ENCODE assay signal across 19 cellular contexts in the genomic region with DNA sequence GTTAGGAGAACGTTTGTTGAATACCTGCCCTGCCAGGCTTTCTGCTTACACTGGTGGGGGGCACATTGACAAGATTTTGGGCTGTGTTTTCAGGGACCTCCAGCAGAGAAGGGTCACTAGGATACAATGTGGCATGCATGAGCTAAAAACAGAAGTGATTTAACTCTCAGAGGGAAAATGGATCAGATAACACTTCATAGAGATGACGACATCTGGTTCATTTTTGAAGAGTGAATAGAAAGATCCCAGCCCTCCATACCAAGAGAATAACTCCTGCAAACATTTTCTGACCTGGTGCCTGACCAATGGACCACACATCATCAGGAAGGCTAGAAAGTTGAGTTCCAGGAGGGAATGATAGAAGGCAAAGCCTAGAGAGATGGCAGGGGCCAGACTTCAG. TPM values are rescaled to one million over a fixed set of nuclear protein-coding genes. Genes with fewer than 3 reads are reported as not detected.
A peak's percentile ranks its signal among the peaks of the same experiment; 100 is the strongest.
DNase-seq lines count a peak whose midpoint lies in the region; ATAC-seq, FAIRE-seq and TF ChIP-seq lines count a peak whose summit lies in the region.
"Had no signal": no experiment of that assay in that cellular context is flagged by ENCODE, and none has a peak within 500 bp of the region (broad histone marks: within the 10 kb centered on the region; RNA-seq: fewer than 3 reads in every experiment).

No MANE protein-coding gene starts in this region.

- H3K4me1 Mint-ChIP-seq in astrocyte (ENCODE audit: low read depth, unreplicated experiment) = peaks cover 11% of the 10 kb centered on the region
- no peaks in the 10 kb centered on the region for H3K4me1 Mint-ChIP-seq in stimulated activated effector memory CD8-positive, alpha-beta T cell treated with anti-CD3 and anti-CD28 coated beads, Interleukin-12 subunit alpha, Interleukin-12 subunit beta, amount 100 ng/mL, for 72 hours
- H3K4me1 Mint-ChIP-seq in activated CD8-positive, alpha-beta memory T cell treated with anti-CD3 and anti-CD28 coated beads, Interleukin-2, amount 10 ng/mL, durations not matched to agents 7 days and 5 days = no peaks in the 10 kb centered on the region

- TF ChIP-seq POLR2A in heart left ventricle (IDR thresholded peaks at IDR 0.05) = no peak

- peaks cover 16% of the 10 kb centered on the region for H3K79me2 ChIP-seq in astrocyte (ENCODE audit: insufficient read depth, low read length)

- CTCF ChIA-PET in activated CD8-positive, alpha-beta memory T cell treated with anti-CD3 and anti-CD28 coated beads, Interleukin-2, amount 10 ng/mL, durations not matched to agents 7 days and 5 days (lab: Charles Lee) = no interaction called here

- ATAC-seq in left ventricle myocardium superior (peak; percentile 7), heart left ventricle (no peak)
- no peak for ATAC-seq in stimulated activated effector memory CD8-positive, alpha-beta T cell treated with anti-CD3 and anti-CD28 coated beads, Interleukin-12 subunit alpha, Interleukin-12 subunit beta, amount 100 ng/mL, for 72 hours
- no peak for ATAC-seq in activated CD8-positive, alpha-beta memory T cell treated with anti-CD3 and anti-CD28 coated beads, Interleukin-2, amount 10 ng/mL, durations not matched to agents 7 days and 5 days
- ATAC-seq: heart right ventricle, mucosa of descending colon had no signal

- H3K9ac ChIP-seq in astrocyte (ENCODE audit: low read length) = peak overlapping the region; percentile 25

- peaks cover 31% of the 10 kb centered on the region for H4K20me1 ChIP-seq in astrocyte (ENCODE audit: insufficient read depth, low read length)

- intact Hi-C loops in left ventricle myocardium superior (cut with micrococcal nuclease) (no loop called here), heart left ventricle (cut with DNase I) (no loop called here)

- 55 to 74% (median 68%) methylated on average over 2 of the region's 2 CpGs for WGBS in heart left ventricle, 4 donors

- H3K27me3 ChIP-seq in heart left ventricle (no peaks in the 10 kb centered on the region), astrocyte (ENCODE audit: insufficient read depth, low read length) (no peaks in the 10 kb centered on the region)
- H3K27me3 ChIP-seq: heart right ventricle, vagina had no signal

- H3K27ac ChIP-seq in heart left ventricle (peak overlapping the region in 1 of 12 donors; percentile 13), astrocyte (ENCODE audit: low read depth, low read length) (peak overlapping the region; percentile 53)
- H3K27ac ChIP-seq: vagina had no signal

- no peak overlapping the region for H2AFZ ChIP-seq in astrocyte (ENCODE audit: low read depth, low read length)

- DNase-seq in left ventricle myocardium superior (no peak), heart left ventricle (no peak), astrocyte (ENCODE audit: low read depth) (peak; percentile 41), foreskin fibroblast (peak; percentile 50 to 70), epidermal melanocyte (ENCODE audit: insufficient read length, low spot score) (no peak), Ammon's horn (ENCODE audit: low spot score) (no peak)
- no peak for DNase-seq in stimulated activated effector memory CD8-positive, alpha-beta T cell treated with anti-CD3 and anti-CD28 coated beads, Interleukin-12 subunit alpha, Interleukin-12 subunit beta, amount 100 ng/mL, for 72 hours (ENCODE audit: low spot score in 2 of 2)
- DNase-seq in activated CD8-positive, alpha-beta memory T cell treated with anti-CD3 and anti-CD28 coated beads, Interleukin-2, amount 10 ng/mL, durations not matched to agents 7 days and 5 days = no peak
- DNase-seq: activated CD4-positive, alpha-beta T cell treated with anti-CD3 and anti-CD28 coated beads for 1 hour; activated CD8-positive, alpha-beta memory T cell treated with anti-CD3 and anti-CD28 coated beads, Interleukin-2, amount 50 U/mL, for 48 hours; activated naive CD4-positive, alpha-beta T cell treated with Interleukin-2 at 50 U/mL for 16 hours; Calu3; heart right ventricle; mucosa of descending colon; NCI-H1092; NCI-H345 had no signal

- TF ChIP-seq CTCF in heart left ventricle (IDR thresholded peaks at IDR 0.05) (no peak), astrocyte (IDR thresholded peaks at IDR 0.05; ENCODE audit: insufficient read depth, low read depth, low read length) (no peak), foreskin fibroblast (IDR thresholded peaks at IDR 0.05; ENCODE audit: low read depth, low read length) (no peak)

- H3K4me3 ChIP-seq in heart left ventricle = no peak overlapping the region
- H3K4me3 ChIP-seq in astrocyte (ENCODE audit: insufficient read depth, low read depth, low read length) = no peak overlapping the region
- no peak overlapping the region for H3K4me3 ChIP-seq in foreskin fibroblast (ENCODE audit: low read depth in 1 of 2, low read length in 2 of 2)
- H3K4me3 ChIP-seq: heart right ventricle, mucosa of descending colon, vagina had no signal

- H3K4me1 ChIP-seq in heart left ventricle = peaks cover 0 to 10% (median 2%) of the 10 kb centered on the region in 12 donors
- H3K4me1 ChIP-seq in astrocyte (ENCODE audit: insufficient read depth, low read length) = peaks cover 8% of the 10 kb centered on the region
- H3K4me1 ChIP-seq: vagina had no signal

- H3K27ac Mint-ChIP-seq in astrocyte (ENCODE audit: unreplicated experiment) = no peak overlapping the region
- peak overlapping the region; percentile 32 for H3K27ac Mint-ChIP-seq in stimulated activated effector memory CD8-positive, alpha-beta T cell treated with anti-CD3 and anti-CD28 coated beads, Interleukin-12 subunit alpha, Interleukin-12 subunit beta, amount 100 ng/mL, for 72 hours
- no peak overlapping the region for H3K27ac Mint-ChIP-seq in activated CD8-positive, alpha-beta memory T cell treated with anti-CD3 and anti-CD28 coated beads, Interleukin-2, amount 10 ng/mL, durations not matched to agents 7 days and 5 days

- no peaks in the 10 kb centered on the region for H3K27me3 Mint-ChIP-seq in astrocyte (ENCODE audit: low read depth, unreplicated experiment)
- H3K27me3 Mint-ChIP-seq in activated CD8-positive, alpha-beta memory T cell treated with anti-CD3 and anti-CD28 coated beads, Interleukin-2, amount 10 ng/mL, durations not matched to agents 7 days and 5 days = no peaks in the 10 kb centered on the region

- H3K36me3 Mint-ChIP-seq in astrocyte (ENCODE audit: low read depth, unreplicated experiment) = peaks cover 9% of the 10 kb centered on the region
- H3K36me3 Mint-ChIP-seq in stimulated activated effector memory CD8-positive, alpha-beta T cell treated with anti-CD3 and anti-CD28 coated beads, Interleukin-12 subunit alpha, Interleukin-12 subunit beta, amount 100 ng/mL, for 72 hours = peaks cover 99% of the 10 kb centered on the region
- peaks cover 26% of the 10 kb centered on the region for H3K36me3 Mint-ChIP-seq in activated CD8-positive, alpha-beta memory T cell treated with anti-CD3 and anti-CD28 coated beads, Interleukin-2, amount 10 ng/mL, durations not matched to agents 7 days and 5 days

- H3K36me3 ChIP-seq in heart left ventricle = peaks cover 0 to 96% (median 82%) of the 10 kb centered on the region in 9 donors
- H3K36me3 ChIP-seq in astrocyte (ENCODE audit: insufficient read depth, low read length) = peaks cover 26% of the 10 kb centered on the region

- H3K9me3 ChIP-seq in heart left ventricle = no peaks in the 10 kb centered on the region
- no peaks in the 10 kb centered on the region for H3K9me3 ChIP-seq in astrocyte (ENCODE audit: insufficient read depth, low read depth, low read length)
- H3K9me3 ChIP-seq: heart right ventricle, mucosa of descending colon, vagina had no signal

- peak overlapping the region; percentile 19 for H3K4me2 ChIP-seq in astrocyte (ENCODE audit: low read length)

- H3K4me3 Mint-ChIP-seq in astrocyte (ENCODE audit: unreplicated experiment) = no peak overlapping the region
- no peak overlapping the region for H3K4me3 Mint-ChIP-seq in stimulated activated effector memory CD8-positive, alpha-beta T cell treated with anti-CD3 and anti-CD28 coated beads, Interleukin-12 subunit alpha, Interleukin-12 subunit beta, amount 100 ng/mL, for 72 hours
- H3K4me3 Mint-ChIP-seq in activated CD8-positive, alpha-beta memory T cell treated with anti-CD3 and anti-CD28 coated beads, Interleukin-2, amount 10 ng/mL, durations not matched to agents 7 days and 5 days = no peak overlapping the region

- FAIRE-seq in astrocyte (lab: Jason Lieb, UNC) = no peak
- FAIRE-seq: bronchial epithelial cell, endometrium had no signal

- H3K9me3 Mint-ChIP-seq in astrocyte (ENCODE audit: unreplicated experiment) = no peaks in the 10 kb centered on the region
- no peaks in the 10 kb centered on the region for H3K9me3 Mint-ChIP-seq in stimulated activated effector memory CD8-positive, alpha-beta T cell treated with anti-CD3 and anti-CD28 coated beads, Interleukin-12 subunit alpha, Interleukin-12 subunit beta, amount 100 ng/mL, for 72 hours
- no peaks in the 10 kb centered on the region for H3K9me3 Mint-ChIP-seq in activated CD8-positive, alpha-beta memory T cell treated with anti-CD3 and anti-CD28 coated beads, Interleukin-2, amount 10 ng/mL, durations not matched to agents 7 days and 5 days (ENCODE audit: low read depth)

RNA-seq across cellular contexts. Expression of a gene that starts 33.7 kb away (rescaled TPM):
- 533 TPM for total RNA-seq in left ventricle myocardium superior
- 1,000 to 10,000 TPM in 2 of 9 donors, 100 to 1,000 TPM in 7; 203 to 1,105 (median 462) TPM for total RNA-seq in heart left ventricle
- polyA plus RNA-seq in heart left ventricle = 1,000 to 10,000 TPM in 1 of 2 donors, 100 to 1,000 TPM in 1; 529 to 1,103 TPM
- total RNA-seq in astrocyte = 174 and 178 TPM in 2 replicates
- 1 to 10 TPM; 1.2 to 6.1 TPM for total RNA-seq in activated CD8-positive, alpha-beta memory T cell treated with anti-CD3 and anti-CD28 coated beads, Interleukin-2, amount 10 ng/mL, durations not matched to agents 7 days and 5 days

RNA-seq across cellular contexts. Expression of a gene that starts 40.0 kb away (rescaled TPM):
- total RNA-seq in left ventricle myocardium superior (5.5 TPM), heart left ventricle (1 to 10 TPM; 3.2 to 7.1 (median 5.1) TPM), astrocyte (11.9 and 12.4 TPM in 2 replicates)
- polyA plus RNA-seq in heart left ventricle = 10 to 100 TPM in 1 of 2 donors, 1 to 10 TPM in 1; 5.8 to 15.9 TPM
- total RNA-seq in activated CD8-positive, alpha-beta memory T cell treated with anti-CD3 and anti-CD28 coated beads, Interleukin-2, amount 10 ng/mL, durations not matched to agents 7 days and 5 days = 1 to 10 TPM; 7.3 to 9.6 TPM

Comparison
In these comparisons a context has a peak if more than half of its experiments do, and no peak if none do; other contexts are left out.
1. DNase-seq: peak in astrocyte (single experiment) and foreskin fibroblast (2 of 2); none in left ventricle myocardium superior (single experiment), heart left ventricle (0 of 5), stimulated activated effector memory CD8-positive, alpha-beta T cell treated with anti-CD3 and anti-CD28 coated beads, Interleukin-12 subunit alpha, Interleukin-12 subunit beta, amount 100 ng/mL, for 72 hours (0 of 2), epidermal melanocyte (single experiment), Ammon's horn (single experiment) and activated CD8-positive, alpha-beta memory T cell treated with anti-CD3 and anti-CD28 coated beads, Interleukin-2, amount 10 ng/mL, durations not matched to agents 7 days and 5 days (single experiment).
2. RNA of a gene that starts 33.7 kb away (total RNA-seq): 533 TPM in left ventricle myocardium superior (single experiment), 203 to 1,105 TPM in heart left ventricle and 174 to 178 TPM in astrocyte; 1.2 to 6.1 TPM in activated CD8-positive, alpha-beta memory T cell treated with anti-CD3 and anti-CD28 coated beads, Interleukin-2, amount 10 ng/mL, durations not matched to agents 7 days and 5 days; every median in the first group is over 10 times any median in the second.